In genomic region chr9:117869287-117869686, GRCh38 we compare ENCODE assay signal across 22 cellular contexts.
DNase-seq lines count a peak whose midpoint lies in the region; ATAC-seq and TF ChIP-seq lines count a peak whose summit lies in the region.
"Had no signal": no experiment of that assay in that cellular context is flagged by ENCODE, and none has a peak within 500 bp of the region (broad histone marks: within the 10 kb centered on the region; RNA-seq: fewer than 3 reads in every experiment).

No MANE protein-coding gene starts in this region.

- TF ChIP-seq CTCF in GM12873 (IDR thresholded peaks at IDR 0.05; ENCODE audit: insufficient read depth, low read depth, low read length, missing control alignments) (peak; percentile 24), OCI-LY3 (IDR thresholded peaks at IDR 0.05; ENCODE audit: low read depth, low read length) (peak; percentile 45), endodermal cell (conservative IDR thresholded peaks at IDR 0.05) (peak; percentile 50)

- H2BK5ac ChIP-seq in neuronal stem cell (ENCODE audit: low read length), result no peak overlapping the region

- no peaks in the 10 kb centered on the region for H3K79me1 ChIP-seq in neuronal stem cell (ENCODE audit: low read depth, low read length)

- 100% methylated on average over 1 of the region's 1 CpG; no CpG with 5 or more reads in 1 of the 2 experiments for WGBS in endodermal cell (ENCODE audit: insufficient coverage in 1 of 2, insufficient read length in 1 of 2), 2 experiments
- no CpG with 5 or more reads among the region's 1 CpG for WGBS in neuronal stem cell (ENCODE audit: extremely low coverage in 2 of 2, insufficient read length in 2 of 2, insufficient replicate concordance in 1 of 2), 2 donors

- H3K14ac ChIP-seq in neuronal stem cell (ENCODE audit: low read length), result no peak overlapping the region

- H3K36me3 ChIP-seq in OCI-LY3 (replicated peaks; ENCODE audit: low read depth, low read length) (no peaks in the 10 kb centered on the region), endodermal cell (ENCODE audit: control insufficient read depth, insufficient read depth, low read length) (no peaks in the 10 kb centered on the region), neuronal stem cell (replicated peaks in 1 of 2; ENCODE audit: control insufficient read depth in 2 of 2, insufficient read depth in 2 of 2, low read length in 2 of 2) (no peaks in the 10 kb centered on the region)

- H3K9me3 ChIP-seq in OCI-LY3 (ENCODE audit: insufficient read depth, low read length) (no peaks in the 10 kb centered on the region), endodermal cell (ENCODE audit: control insufficient read depth, low read length) (no peaks in the 10 kb centered on the region), neuronal stem cell (replicated peaks in 1 of 2; ENCODE audit: control insufficient read depth in 2 of 2, insufficient read depth in 1 of 2, low read depth in 1 of 2, low read length in 2 of 2) (no peaks in the 10 kb centered on the region)

- no peaks in the 10 kb centered on the region for H3K36me3 Mint-ChIP-seq in endodermal cell (ENCODE audit: low read depth)

- H3K4me3 Mint-ChIP-seq in endodermal cell, result no peak overlapping the region
- H3K4me3 Mint-ChIP-seq: CD4-positive, alpha-beta T cell had no signal

- no peaks in the 10 kb centered on the region for H3K4me1 Mint-ChIP-seq in endodermal cell

- TF ChIP-seq POLR2A in erythroblast (IDR thresholded peaks at IDR 0.05; ENCODE audit: low read length), result no peak

- no peak for ATAC-seq in GM18498 (IDR thresholded peaks at IDR 0.05; ENCODE audit: unreplicated experiment)
- ATAC-seq: Panc1, Right ventricle myocardium inferior had no signal

- no peak overlapping the region for H3K9ac ChIP-seq in OCI-LY3 (ENCODE audit: low read length)
- H3K9ac ChIP-seq in endodermal cell (ENCODE audit: extremely low read depth, low read length, poor library complexity, severe bottlenecking), result no peak overlapping the region
- no peak overlapping the region for H3K9ac ChIP-seq in neuronal stem cell (ENCODE audit: low read depth, low read length, poor library complexity)

- H3K27me3 ChIP-seq in OCI-LY3 (ENCODE audit: low read depth, low read length) (peaks cover 14% of the 10 kb centered on the region), endodermal cell (ENCODE audit: control insufficient read depth, insufficient read depth, low read length, poor library complexity, severe bottlenecking) (no peaks in the 10 kb centered on the region), neuronal stem cell (ENCODE audit: control insufficient read depth in 3 of 3, insufficient read depth in 3 of 3, low read depth in 1 of 3, low read length in 3 of 3) (no peaks in the 10 kb centered on the region)

- no peaks in the 10 kb centered on the region for H4K20me1 ChIP-seq in OCI-LY3 (ENCODE audit: insufficient read depth, low read length)

- no peak overlapping the region for H3K4me2 ChIP-seq in OCI-LY3 (ENCODE audit: low read length)
- no peak overlapping the region for H3K4me2 ChIP-seq in neuronal stem cell (ENCODE audit: insufficient read depth, low read length, poor library complexity, severe bottlenecking)

- no peaks in the 10 kb centered on the region for H3K9me3 Mint-ChIP-seq in endodermal cell
- H3K9me3 Mint-ChIP-seq: CD4-positive, alpha-beta T cell had no signal

- no peak overlapping the region for H2BK12ac ChIP-seq in neuronal stem cell (ENCODE audit: low read length)

- no peak overlapping the region for H4K8ac ChIP-seq in neuronal stem cell (ENCODE audit: low read depth, low read length)

- H3K4me3 ChIP-seq in OCI-LY3 (ENCODE audit: low read length) (no peak overlapping the region), endodermal cell (ENCODE audit: low read length) (no peak overlapping the region), neuronal stem cell (ENCODE audit: low read length in 2 of 2) (no peak overlapping the region)
- H3K4me3 ChIP-seq: SK-N-MC had no signal

- no peak overlapping the region for H2BK15ac ChIP-seq in neuronal stem cell (ENCODE audit: low read length)

- H2AK5ac ChIP-seq in neuronal stem cell (ENCODE audit: low read depth, low read length), result no peak overlapping the region

- H2AFZ ChIP-seq in OCI-LY3 (ENCODE audit: low read depth, low read length) (no peak overlapping the region), neuronal stem cell (ENCODE audit: low read length) (no peak overlapping the region)

- in situ Hi-C loops in ACHN (cut with HindIII; ENCODE audit: low pct_ligation_motif_present, low pct_unique_long_range_greater_than_20kb, low sequenced_read_pairs), result no loop called here

- no peak overlapping the region for H3K18ac ChIP-seq in neuronal stem cell (ENCODE audit: low read length)

- DNase-seq in ACHN (peak; percentile 2), endodermal cell (no peak), erythroblast (lab: John Stamatoyannopoulos, UW) (no peak), HUDEP-2 (lab: John Stamatoyannopoulos, UW; ENCODE audit: unreplicated experiment in 76 of 76) (no peak), neuronal stem cell (ENCODE audit: low spot score) (no peak)
- DNase-seq: Calu3; CD4-positive, alpha-beta T cell; DMS79 treated with DMSO at 0.1 percent for 48 hours; GF-D8; Karpas-422; MM.1S; NCI-H1417 treated with DMSO at 0.1 percent for 48 hours; NCI-H2029 treated with DMSO at 0.1 percent for 48 hours; NCI-H2227 treated with DMSO at 0.1 percent for 48 hours; NCI-H526; NK-92 treated with Interleukin-12 subunit alpha and Interleukin-12 subunit beta, amount 100 ng/mL, for 24 hours had no signal

- H3K27ac Mint-ChIP-seq in endodermal cell, result no peak overlapping the region
- H3K27ac Mint-ChIP-seq: CD4-positive, alpha-beta T cell had no signal

- H3K27ac ChIP-seq in OCI-LY3 (ENCODE audit: low read length) (no peak overlapping the region), endodermal cell (ENCODE audit: low read depth, low read length) (no peak overlapping the region), neuronal stem cell (replicated peaks; ENCODE audit: low read length) (no peak overlapping the region)
- H3K27ac ChIP-seq: SK-N-MC had no signal

- no peak overlapping the region for H4K91ac ChIP-seq in neuronal stem cell (ENCODE audit: low read depth, low read length, poor library complexity)

- no peak overlapping the region for H3K4ac ChIP-seq in neuronal stem cell (ENCODE audit: low read length)

- H3K4me1 ChIP-seq in OCI-LY3 (ENCODE audit: low read length) (no peaks in the 10 kb centered on the region), endodermal cell (ENCODE audit: control insufficient read depth, insufficient read depth, low read length) (no peaks in the 10 kb centered on the region), neuronal stem cell (ENCODE audit: control insufficient read depth in 2 of 2, insufficient read depth in 1 of 2, low read depth in 1 of 2, low read length in 2 of 2) (peaks cover 0 to 2% of the 10 kb centered on the region in 2 donors)

- no peaks in the 10 kb centered on the region for H3K79me2 ChIP-seq in OCI-LY3 (ENCODE audit: low read length)

- no peaks in the 10 kb centered on the region for H3K27me3 Mint-ChIP-seq in endodermal cell (ENCODE audit: insufficient read depth)
- H3K27me3 Mint-ChIP-seq: CD4-positive, alpha-beta T cell had no signal

- no peak overlapping the region for H2BK120ac ChIP-seq in neuronal stem cell (ENCODE audit: low read depth, low read length)

- H3K23ac ChIP-seq in neuronal stem cell (ENCODE audit: low read depth, low read length, poor library complexity), result no peak overlapping the region
